Comparison of ENCODE assay signal across 8 cellular contexts in the genomic region with DNA sequence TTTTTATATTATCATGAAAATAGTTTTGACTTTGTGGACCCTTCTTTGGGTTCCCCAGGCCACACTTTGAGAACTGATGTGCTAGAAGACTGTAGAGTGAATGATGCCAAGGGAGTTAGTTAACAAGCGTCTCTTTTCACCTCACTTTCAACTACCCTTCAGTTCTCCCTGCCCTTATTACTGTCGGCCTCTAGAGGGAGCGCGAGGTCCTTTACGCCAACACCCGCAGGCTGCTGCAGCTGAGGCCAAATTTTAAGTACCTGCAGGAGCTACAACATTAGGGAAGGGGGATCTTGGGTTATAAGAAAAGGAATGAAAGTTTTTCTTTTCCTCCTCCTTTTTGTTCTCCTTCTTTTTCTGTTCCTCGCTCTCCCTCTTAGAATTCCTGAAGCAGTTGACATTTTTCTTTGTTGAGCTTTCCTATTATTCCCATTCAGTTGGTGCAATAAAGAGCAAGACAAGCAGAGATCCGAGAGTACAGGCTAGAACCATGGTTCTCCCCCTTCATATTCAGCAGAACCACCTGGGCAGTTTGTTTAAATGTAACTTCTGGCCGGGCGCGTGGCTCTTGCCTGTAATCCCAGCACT.
DNase-seq lines count a peak whose midpoint lies in the region; ATAC-seq, FAIRE-seq and TF ChIP-seq lines count a peak whose summit lies in the region.

No MANE protein-coding gene starts in this region.

- H3K9me3 Mint-ChIP-seq in nephron, result no peaks in the 10 kb centered on the region

- intact Hi-C loops in PC-3 (cut with micrococcal nuclease), result loop anchor here (1.0 to 10.0 kb wide), 4 partner anchors 394 to 742 kb away; no protein-coding TSS in a partner anchor

- POLR2A ChIA-PET in PC-3 (lab: Charles Lee; ENCODE audit: unreplicated experiment), result interaction anchor here (0.7 kb wide), 1 partner anchor 70 kb away, joined by 3 read pairs; no protein-coding TSS in a partner anchor

- H3K27me3 Mint-ChIP-seq in nephron (ENCODE audit: low read depth), result peaks cover 17% of the 10 kb centered on the region

- H3K9ac ChIP-seq in PC-3 (ENCODE audit: low read length), result no peak overlapping the region

- H3K27ac Mint-ChIP-seq in nephron, result no peak overlapping the region

- no peaks in the 10 kb centered on the region for H3K9me2 ChIP-seq in PC-3 (replicated peaks; ENCODE audit: low read length)

- no peaks in the 10 kb centered on the region for H3K4me1 Mint-ChIP-seq in nephron

- H4K20me1 ChIP-seq in PC-3 (ENCODE audit: low read length), result no peaks in the 10 kb centered on the region

- no peaks in the 10 kb centered on the region for H3K9me3 ChIP-seq in PC-3 (ENCODE audit: low read length)

- no peak overlapping the region for H3K4me3 Mint-ChIP-seq in nephron

- no peaks in the 10 kb centered on the region for H3K36me3 Mint-ChIP-seq in nephron (ENCODE audit: low read depth)

- H3K4me3 ChIP-seq in PC-3 (ENCODE audit: low read length), result no peak overlapping the region

- H3K36me3 ChIP-seq in PC-3 (ENCODE audit: low read depth, low read length), result no peaks in the 10 kb centered on the region

- no peaks in the 10 kb centered on the region for H3K79me2 ChIP-seq in PC-3 (ENCODE audit: low read length)

- H3K4me2 ChIP-seq in PC-3 (ENCODE audit: low read length), result no peak overlapping the region

- H3K27me3 ChIP-seq in PC-3 (ENCODE audit: low read length), result no peaks in the 10 kb centered on the region

- H3F3A ChIP-seq in PC-3 (ENCODE audit: low read length, unreplicated experiment), result no peaks in the 10 kb centered on the region

- H2AFZ ChIP-seq in PC-3 (ENCODE audit: low read length), result no peak overlapping the region

- no peaks in the 10 kb centered on the region for H3K4me1 ChIP-seq in PC-3 (ENCODE audit: insufficient read depth, low read length)

- BruUV-seq in PC-3 (replicated peaks; lab: Mats Ljungman, UMichigan), result no TSS peak

- ATAC-seq in GM19467 (IDR thresholded peaks at IDR 0.05; ENCODE audit: unreplicated experiment) (peak; percentile 75), PC-3 (peak; percentile 72)

- TF ChIP-seq CTCF in D721Med (IDR thresholded peaks at IDR 0.05; ENCODE audit: insufficient read depth, missing control alignments) (peak; percentile 95), PC-3 (conservative IDR thresholded peaks at IDR 0.05; ENCODE audit: low read depth, low read length) (peak; percentile 86), nephron (IDR thresholded peaks at IDR 0.05; ENCODE audit: unreplicated experiment in 3 of 3) (peak; percentile 88 to 94 (median 93))

- H3K27ac ChIP-seq in PC-3 (ENCODE audit: low read length), result no peak overlapping the region

- no peak for FAIRE-seq in D721Med (lab: Jason Lieb, UNC)

- CTCF ChIA-PET in PC-3 (lab: Charles Lee), result interaction anchor here (0.9 to 1.1 kb wide), 3 partner anchors 24 to 541 kb away, joined by 3 to 5 read pairs (median 3); no protein-coding TSS in a partner anchor

- DNase-seq in D721Med (ENCODE audit: insufficient read length, low spot score) (peak; percentile 57), HK-2 (ENCODE audit: unreplicated experiment) (peak; percentile 25), PC-3 (peak; percentile 64), activated T-cell treated with anti-CD3 and anti-CD28 coated beads for 48 hours (ENCODE audit: low read depth) (peak; percentile 58), fibroblast of gingiva (ENCODE audit: low read depth) (peak; percentile 64)
- peak; percentile 61 for DNase-seq in stimulated activated naive CD4-positive, alpha-beta T cell treated with Interleukin-2 at 50 U/mL for 16 hours (lab: John Stamatoyannopoulos, UW)
